10 cellular contexts compared by ENCODE assay signal in the genomic region with DNA sequence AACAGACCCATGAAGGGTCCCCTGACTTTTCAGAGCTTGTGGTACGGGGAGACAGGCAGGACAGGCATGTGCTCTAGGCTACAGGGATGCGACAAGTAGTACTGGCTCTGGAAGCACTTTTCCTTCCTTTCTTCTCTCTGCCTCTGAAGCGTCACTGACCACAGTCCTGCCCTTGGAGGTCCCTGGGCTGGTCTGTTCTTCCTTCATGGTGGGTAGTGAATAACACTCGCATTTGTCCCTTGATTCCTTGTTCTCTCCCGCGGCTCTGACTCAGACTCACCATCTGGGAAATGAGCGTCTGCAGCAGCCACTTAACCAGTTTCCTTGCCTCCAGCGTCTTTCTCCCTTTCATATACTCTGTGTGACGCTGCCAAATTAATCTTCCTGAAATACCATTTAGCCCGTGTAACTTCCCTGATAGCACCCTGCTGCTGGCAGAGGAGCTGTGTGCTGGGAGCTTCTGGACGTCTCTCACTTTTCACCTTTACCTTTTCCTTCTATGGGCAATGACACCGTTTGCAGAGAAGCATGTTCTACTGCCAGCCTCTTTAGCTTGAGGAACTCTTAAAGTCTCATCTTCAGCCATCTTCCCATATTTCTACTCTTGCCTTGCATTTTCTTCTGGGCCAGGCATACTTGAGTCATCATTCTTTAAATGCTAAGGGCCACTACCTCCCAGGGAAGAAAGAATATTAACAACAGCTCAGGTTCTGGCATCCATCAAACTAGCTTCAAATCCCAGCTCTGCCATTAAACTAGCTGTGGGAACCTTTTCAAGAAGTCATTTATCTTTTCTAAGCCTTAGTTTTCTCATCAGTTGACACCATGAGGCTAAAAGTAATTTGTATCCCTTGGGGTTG. TPM values are rescaled to one million over a fixed set of nuclear protein-coding genes. Genes with fewer than 3 reads are reported as not detected.
DNase-seq lines count a peak whose midpoint lies in the region; ATAC-seq, FAIRE-seq and TF ChIP-seq lines count a peak whose summit lies in the region.
"Had no signal": no experiment of that assay in that cellular context is flagged by ENCODE, and none has a peak within 500 bp of the region (broad histone marks: within the 10 kb centered on the region; RNA-seq: fewer than 3 reads in every experiment).

No MANE protein-coding gene starts in this region.

- H3K4me3 ChIP-seq in SK-N-MC (peak overlapping the region; percentile 63), psoas muscle (no peak overlapping the region), kidney (ENCODE audit: low read length in 2 of 2) (no peak overlapping the region)

- TF ChIP-seq CTCF in foreskin keratinocyte (conservative IDR thresholded peaks at IDR 0.05) (no peak), psoas muscle (IDR thresholded peaks at IDR 0.05) (no peak), kidney (IDR thresholded peaks at IDR 0.05; ENCODE audit: borderline replicate concordance, extremely low read depth, insufficient read depth) (no peak)

- ATAC-seq in foreskin keratinocyte (peak; percentile 97), psoas muscle (peak in 2 of 4 donors; percentile 46 to 47)

- H3K27me3 ChIP-seq in foreskin keratinocyte (no peaks in the 10 kb centered on the region), psoas muscle (ENCODE audit: insufficient read depth in 3 of 3, low read length in 2 of 3) (peaks cover 0 to 3% (median 0%) of the 10 kb centered on the region in 3 donors)

- H3K9me3 ChIP-seq in SK-N-MC (ENCODE audit: low read depth, low read length) (no peaks in the 10 kb centered on the region), psoas muscle (no peaks in the 10 kb centered on the region), kidney (ENCODE audit: control insufficient read depth in 1 of 2, low read length in 2 of 2) (no peaks in the 10 kb centered on the region)

- no peaks in the 10 kb centered on the region for H3K36me3 ChIP-seq in SK-N-MC (ENCODE audit: insufficient read depth, low read length)
- no peaks in the 10 kb centered on the region for H3K36me3 ChIP-seq in psoas muscle (ENCODE audit: insufficient read depth in 1 of 2, low read depth in 1 of 2)
- H3K36me3 ChIP-seq in kidney (ENCODE audit: control insufficient read depth in 1 of 2, insufficient read depth in 2 of 2, low read length in 2 of 2): no peaks in the 10 kb centered on the region

- no peak for FAIRE-seq in kidney (lab: Jason Lieb, UNC)

- DNase-seq in ELF-1 (ENCODE audit: low read depth, low spot score) (peak; percentile 75), SK-N-MC (ENCODE audit: low read depth, low spot score) (peak; percentile 91), foreskin keratinocyte (peak; percentile 98 to 99), psoas muscle (peak in 1 of 2 donors; percentile 35), kidney (no peak), NCI-H510A treated with DMSO at 0.1 percent for 48 hours (lab: John Stamatoyannopoulos, UW) (no peak), SW480 (ENCODE audit: low spot score) (no peak)
- no peak for DNase-seq in stimulated activated CD4-positive, alpha-beta T cell treated with anti-CD3 and anti-CD28 coated beads, Interleukin-2, amount 100 ng/mL, for 48 hours
- DNase-seq: activated CD4-positive, alpha-beta memory T cell treated with anti-CD3 and anti-CD28 coated beads for 36 hours; NK-92 treated with Interleukin-12 subunit alpha and Interleukin-12 subunit beta, amount 100 ng/mL, for 24 hours had no signal

- H3K4me1 ChIP-seq in foreskin keratinocyte (peaks cover 16% of the 10 kb centered on the region), psoas muscle (no peaks in the 10 kb centered on the region), kidney (ENCODE audit: control insufficient read depth in 1 of 2, insufficient read depth in 1 of 2, low read depth in 1 of 2, low read length in 2 of 2) (no peaks in the 10 kb centered on the region)

- H3K27ac ChIP-seq in SK-N-MC (peak overlapping the region; percentile 26; the same call in 1 of the 2 replicates), foreskin keratinocyte (peak overlapping the region; percentile 83), psoas muscle (peak overlapping the region; percentile 9), kidney (ENCODE audit: low read depth in 2 of 2, low read length in 2 of 2) (no peak overlapping the region)

- WGBS in psoas muscle, 3 donors: 70 to 83% (median 70%) methylated on average over 12 of the region's 12 CpGs

- no peak overlapping the region for H3K9ac ChIP-seq in SK-N-MC (ENCODE audit: insufficient read length)
- H3K9ac ChIP-seq in kidney (ENCODE audit: low read length in 2 of 2): no peak overlapping the region

- intact Hi-C loops in psoas muscle (cut with DNase I) (loop anchor here in 1 of 2 donors (5.0 kb wide), 1 partner anchor 1469 kb away; no protein-coding TSS in a partner anchor), kidney (cut with DNase I) (no loop called here)

RNA-seq across cellular contexts. Expression of a gene that starts 33.6 kb away (rescaled TPM):
- total RNA-seq in foreskin keratinocyte (16.1 and 19.7 TPM in 2 replicates), psoas muscle (1 to 10 TPM; 1.5 to 2.2 (median 1.7) TPM), kidney (3.4 TPM)
- polyA plus RNA-seq in foreskin keratinocyte (14.7 and 15.7 TPM in 2 replicates), psoas muscle (1 to 10 TPM; 1.7 to 5.4 (median 1.9) TPM), kidney (ENCODE audit: insufficient read depth, low read depth, low replicate concordance) (4.6 TPM)

Comparison
In these comparisons a context has a peak if more than half of its experiments do, and no peak if none do; other contexts are left out.
1. DNase-seq: peak in ELF-1 (single experiment), SK-N-MC (single experiment) and foreskin keratinocyte (2 of 2); none in kidney (single experiment), NCI-H510A treated with DMSO at 0.1 percent for 48 hours (single experiment), stimulated activated CD4-positive, alpha-beta T cell treated with anti-CD3 and anti-CD28 coated beads, Interleukin-2, amount 100 ng/mL, for 48 hours (0 of 2) and SW480 (single experiment).
2. H3K27ac ChIP-seq: peak in SK-N-MC (single experiment), foreskin keratinocyte (single experiment) and psoas muscle (single experiment); none in kidney (0 of 2).